In the genomic region with DNA sequence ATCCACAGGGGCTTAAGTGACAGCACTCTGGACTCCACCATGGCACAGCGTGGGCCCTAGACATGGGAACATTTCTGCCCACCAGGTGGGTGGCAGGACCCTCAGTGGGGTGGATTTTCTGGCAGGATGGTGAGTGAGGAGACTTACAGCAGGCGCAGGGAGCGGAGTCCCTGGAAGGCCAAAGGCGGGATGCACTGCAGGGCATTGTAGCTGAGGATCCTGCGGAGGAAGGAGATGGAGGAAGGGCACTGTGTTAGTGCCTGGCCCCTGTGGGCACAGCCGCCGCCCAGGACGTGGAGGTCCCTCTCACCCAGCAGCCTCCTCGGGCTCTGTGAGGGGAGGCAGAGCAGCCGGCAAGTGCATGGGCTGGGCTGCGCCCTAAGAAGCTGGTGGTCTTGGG, we compare ENCODE assay signal across 24 cellular contexts.
"Had no signal": no experiment of that assay in that cellular context is flagged by ENCODE, and none has a peak within 500 bp of the region (broad histone marks: within the 10 kb centered on the region; RNA-seq: fewer than 3 reads in every experiment).

No MANE protein-coding gene starts in this region.

- H3K4me3 Mint-ChIP-seq: activated CD4-positive, alpha-beta memory T cell treated with anti-CD3 and anti-CD28 coated beads, Interleukin-2, amount 10 ng/mL, durations not matched to agents 7 days and 5 days; activated CD4-positive, alpha-beta T cell treated with anti-CD3 and anti-CD28 coated beads, Interleukin-2, amount 10 ng/mL, durations not matched to agents 7 days and 5 days; activated naive CD8-positive, alpha-beta T cell; activated T-helper 1 cell treated with anti-CD3 and anti-CD28 coated beads, Interleukin-12 subunit alpha, Interleukin-12 subunit beta, Interleukin-2, Interleukin-4 antibody, amounts not matched to agents 30 ng/mL and 10 ng/mL and 1 ng/mL, durations not matched to agents 14 hours and 24 hours and 36 hours; WTC11 had no signal

- H3K27ac Mint-ChIP-seq: activated CD4-positive, alpha-beta memory T cell treated with anti-CD3 and anti-CD28 coated beads, Interleukin-2, amount 10 ng/mL, durations not matched to agents 7 days and 5 days; activated CD4-positive, alpha-beta T cell treated with anti-CD3 and anti-CD28 coated beads, Interleukin-2, amount 10 ng/mL, durations not matched to agents 7 days and 5 days; activated naive CD8-positive, alpha-beta T cell; activated T-helper 1 cell treated with anti-CD3 and anti-CD28 coated beads, Interleukin-12 subunit alpha, Interleukin-12 subunit beta, Interleukin-2, Interleukin-4 antibody, amounts not matched to agents 30 ng/mL and 10 ng/mL and 1 ng/mL, durations not matched to agents 14 hours and 24 hours and 36 hours; activated T-helper 2 cell treated with anti-CD3 and anti-CD28 coated beads, Interferon-gamma antibody, Interleukin-2, Interleukin-4, amounts not matched to agents 10 μg/mL and 5 μg/mL and 100 μg/mL, durations not matched to agents 14 hours and 24 hours and 36 hours; WTC11 had no signal

- H3K4me3 ChIP-seq: colonic mucosa, esophagus squamous epithelium had no signal

- H3K4me1 Mint-ChIP-seq: activated CD4-positive, alpha-beta memory T cell treated with anti-CD3 and anti-CD28 coated beads, Interleukin-2, amount 10 ng/mL, durations not matched to agents 7 days and 5 days; activated CD4-positive, alpha-beta T cell treated with anti-CD3 and anti-CD28 coated beads, Interleukin-2, amount 10 ng/mL, durations not matched to agents 7 days and 5 days had no signal

- H3K9me3 Mint-ChIP-seq: activated CD4-positive, alpha-beta memory T cell treated with anti-CD3 and anti-CD28 coated beads, Interleukin-2, amount 10 ng/mL, durations not matched to agents 7 days and 5 days; activated CD4-positive, alpha-beta T cell treated with anti-CD3 and anti-CD28 coated beads, Interleukin-2, amount 10 ng/mL, durations not matched to agents 7 days and 5 days; activated T-helper 1 cell treated with anti-CD3 and anti-CD28 coated beads, Interleukin-12 subunit alpha, Interleukin-12 subunit beta, Interleukin-2, Interleukin-4 antibody, amounts not matched to agents 30 ng/mL and 10 ng/mL and 1 ng/mL, durations not matched to agents 14 hours and 24 hours and 36 hours; activated T-helper 2 cell treated with anti-CD3 and anti-CD28 coated beads, Interferon-gamma antibody, Interleukin-2, Interleukin-4, amounts not matched to agents 10 μg/mL and 5 μg/mL and 100 μg/mL, durations not matched to agents 14 hours and 24 hours and 36 hours; WTC11 had no signal

- DNase-seq: activated CD4-positive, alpha-beta memory T cell treated with anti-CD3 and anti-CD28 coated beads, Interleukin-2, amount 10 ng/mL, durations not matched to agents 7 days and 5 days; activated CD4-positive, alpha-beta T cell treated with anti-CD3 and anti-CD28 coated beads for 1 hour; activated CD4-positive, alpha-beta T cell treated with anti-CD3 and anti-CD28 coated beads for 4 hours; activated CD4-positive, alpha-beta T cell treated with anti-CD3 and anti-CD28 coated beads, Interleukin-2, amount 10 ng/mL, durations not matched to agents 7 days and 5 days; activated CD4-positive, alpha-beta T cell treated with anti-CD3 and anti-CD28 coated beads, Interleukin-2, amount 50 U/mL, for 4 hours; activated CD8-positive, alpha-beta memory T cell treated with anti-CD3 and anti-CD28 coated beads, Interleukin-2, amount 50 U/mL, for 48 hours; activated gamma-delta T cell treated with Interleukin-2 at 50 U/mL for 16 hours; activated naive CD4-positive, alpha-beta T cell treated with anti-CD3 and anti-CD28 coated beads, Interleukin-2, amount 50 U/mL, for 16 hours; activated naive CD4-positive, alpha-beta T cell treated with Interleukin-2 at 50 U/mL for 16 hours; activated T-cell treated with anti-CD3 and anti-CD28 coated beads for 4 hours; activated T-cell treated with anti-CD3 and anti-CD28 coated beads, Interleukin-2, amount 50 U/mL, for 48 hours; amniotic stem cell; anterior cingulate cortex; brain microvascular endothelial cell; caudate nucleus; cerebellar nuclear complex; colonic mucosa; effector CD8-positive, alpha-beta T cell; esophagus squamous epithelium; T-helper 2 cell had no signal

- H3K36me3 Mint-ChIP-seq: activated naive CD8-positive, alpha-beta T cell; WTC11 had no signal
